ENCODE assay signal across 12 cellular contexts in the genomic region with DNA sequence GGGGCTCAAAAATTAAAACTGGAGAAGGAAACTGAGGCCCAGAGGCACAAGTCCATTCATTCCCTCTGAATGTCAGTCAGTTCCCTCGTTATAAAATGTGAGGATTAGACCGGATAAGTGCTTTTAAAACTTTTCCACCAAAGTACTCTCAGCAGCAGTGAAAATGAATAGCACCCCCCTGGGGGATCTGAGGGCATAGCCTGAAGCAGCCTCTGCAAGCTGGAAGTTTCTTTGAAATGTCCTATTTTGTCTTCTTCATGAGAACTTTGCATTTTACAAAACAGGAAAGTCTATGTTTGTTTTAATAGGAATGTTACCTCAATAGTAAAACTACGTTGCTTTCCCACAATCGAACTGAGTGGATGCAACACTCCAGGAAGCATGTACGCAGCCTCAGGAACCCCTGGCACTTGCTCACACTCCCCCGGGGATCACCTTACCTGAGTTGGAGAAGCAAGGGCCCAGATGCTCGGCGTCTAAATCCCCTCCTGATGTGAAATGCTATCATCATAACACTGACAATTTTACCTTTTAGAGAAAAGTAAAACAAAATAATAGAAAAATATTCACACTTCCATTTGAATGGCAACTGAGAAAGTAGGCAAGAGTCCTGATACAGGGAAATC.
DNase-seq lines count a peak whose midpoint lies in the region; ATAC-seq and TF ChIP-seq lines count a peak whose summit lies in the region.
"Had no signal": no experiment of that assay in that cellular context is flagged by ENCODE, and none has a peak within 500 bp of the region (broad histone marks: within the 10 kb centered on the region; RNA-seq: fewer than 3 reads in every experiment).

No MANE protein-coding gene starts in this region.

- H3K27me3 ChIP-seq in SK-N-SH (ENCODE audit: insufficient read depth) (no peaks in the 10 kb centered on the region), brain microvascular endothelial cell (replicated peaks) (no peaks in the 10 kb centered on the region), thyroid gland (no peaks in the 10 kb centered on the region), psoas muscle (ENCODE audit: insufficient read depth in 3 of 3, low read length in 2 of 3) (no peaks in the 10 kb centered on the region)

- TF ChIP-seq RAD21 in SK-N-SH (IDR thresholded peaks at IDR 0.05; ENCODE audit: low read length) = no peak

- in situ Hi-C loops in brain microvascular endothelial cell (cut with HindIII; ENCODE audit: low pct_ligation_motif_present, low sequenced_read_pairs) = no loop called here

- H3K4me3 ChIP-seq in SK-N-SH (ENCODE audit: low read depth in 2 of 2, low read length in 1 of 2) = no peak overlapping the region
- H3K4me3 ChIP-seq in brain microvascular endothelial cell (ENCODE audit: low read depth, low read length) = no peak overlapping the region
- no peak overlapping the region for H3K4me3 ChIP-seq in thyroid gland (replicated peaks in 1 of 3)
- no peak overlapping the region for H3K4me3 ChIP-seq in psoas muscle

- no peaks in the 10 kb centered on the region; a peak in 1 of 4 replicates for H3K4me1 ChIP-seq in SK-N-SH (ENCODE audit: control insufficient read depth in 1 of 2, insufficient read depth in 2 of 2, low read depth in 1 of 2, low read length in 1 of 2)
- peaks cover 3 to 7% of the 10 kb centered on the region in 2 donors for H3K4me1 ChIP-seq in thyroid gland
- no peaks in the 10 kb centered on the region for H3K4me1 ChIP-seq in psoas muscle

- H3K79me2 ChIP-seq in SK-N-SH (ENCODE audit: insufficient read depth) = no peaks in the 10 kb centered on the region

- no peak overlapping the region for H3K4me2 ChIP-seq in SK-N-SH

- WGBS in SK-N-SH (ENCODE audit: low lambda C conversion rate) = 95% methylated on average over 8 of the region's 8 CpGs
- 52 to 54% methylated on average over 8 of the region's 8 CpGs for WGBS in thyroid gland, 2 donors
- WGBS in psoas muscle, 3 donors = 56 to 62% (median 58%) methylated on average over 8 of the region's 8 CpGs

- H3K27ac ChIP-seq in SK-N-SH (ENCODE audit: low read depth in 2 of 2, low read length in 1 of 2) (no peak overlapping the region), brain microvascular endothelial cell (no peak overlapping the region), thyroid gland (no peak overlapping the region), psoas muscle (no peak overlapping the region)

- no peaks in the 10 kb centered on the region for H4K20me1 ChIP-seq in SK-N-SH (ENCODE audit: insufficient read depth)

- no peaks in the 10 kb centered on the region for H3K9me2 ChIP-seq in SK-N-SH

- CTCF ChIA-PET in SK-N-SH (lab: Yijun Ruan, JAX) = interaction anchor here (0.8 to 1.5 kb wide), 2 partner anchors 11 to 687 kb away, joined by 3 read pairs; no protein-coding TSS in a partner anchor

- TF ChIP-seq CTCF in SK-N-SH (IDR thresholded peaks at IDR 0.05) = 0 out of 2 replicates have a peak, but pooled peaks have one; percentile 9
- peak; percentile 48 for TF ChIP-seq CTCF in brain microvascular endothelial cell (IDR thresholded peaks at IDR 0.05; ENCODE audit: low read depth, low read length, missing control alignments)
- TF ChIP-seq CTCF in thyroid gland (IDR thresholded peaks at IDR 0.05) = peak in 1 of 6 experiments; percentile 29
- no peak for TF ChIP-seq CTCF in psoas muscle (IDR thresholded peaks at IDR 0.05)

- H3K9me3 ChIP-seq in SK-N-SH (no peaks in the 10 kb centered on the region), thyroid gland (no peaks in the 10 kb centered on the region), psoas muscle (no peaks in the 10 kb centered on the region)

- intact Hi-C loops in thyroid gland (cut with DNase I) = no loop called here
- intact Hi-C loops in psoas muscle (cut with DNase I) = no loop called here
- intact Hi-C loops in head of caudate nucleus (cut with DNase I) = no loop called here

- H3F3A ChIP-seq in SK-N-SH (replicated peaks; ENCODE audit: insufficient read depth) = no peaks in the 10 kb centered on the region

- no peak for TF ChIP-seq EP300 in SK-N-SH (IDR thresholded peaks at IDR 0.05; ENCODE audit: borderline replicate concordance in 1 of 2, low read depth in 1 of 2, low read length in 1 of 2)

- POLR2A ChIA-PET in SK-N-SH (lab: Yijun Ruan, JAX) = no interaction called here

- no peak overlapping the region for H3K9ac ChIP-seq in SK-N-SH

- ATAC-seq in SK-N-SH treated with all-trans-retinoic acid at 6 μM for 48 hours = no peak
- no peak for ATAC-seq in GM21723 (IDR thresholded peaks at IDR 0.05; ENCODE audit: unreplicated experiment)
- no peak for ATAC-seq in psoas muscle
- ATAC-seq: activated CD4-positive, CD25-positive, alpha-beta regulatory T cell treated with anti-CD3 and anti-CD28 coated beads, Interleukin-2, amount 50 U/mL, for 24 hours; activated T-cell treated with anti-CD3 and anti-CD28 coated beads, Interleukin-2, amount 50 U/mL, for 72 hours had no signal

- no peak for TF ChIP-seq POLR2A in thyroid gland (IDR thresholded peaks at IDR 0.05)

- no peaks in the 10 kb centered on the region for H3K36me3 ChIP-seq in SK-N-SH (replicated peaks in 1 of 2; ENCODE audit: control insufficient read depth in 1 of 2, insufficient read depth in 2 of 2, low read length in 1 of 2)
- no peaks in the 10 kb centered on the region for H3K36me3 ChIP-seq in brain microvascular endothelial cell (replicated peaks)
- no peaks in the 10 kb centered on the region for H3K36me3 ChIP-seq in thyroid gland
- H3K36me3 ChIP-seq in psoas muscle (ENCODE audit: insufficient read depth in 1 of 2, low read depth in 1 of 2) = no peaks in the 10 kb centered on the region

- DNase-seq in SK-N-SH (no peak), brain microvascular endothelial cell (no peak), left kidney (ENCODE audit: low read depth, low spot score) (peak; percentile 55), thyroid gland (peak; percentile 8 to 10), psoas muscle (no peak), head of caudate nucleus (no peak)
- DNase-seq: activated T-cell treated with anti-CD3 and anti-CD28 coated beads, Interleukin-2, amount 50 U/mL, for 72 hours; anterior cingulate cortex; NCI-H2029 treated with DMSO at 0.1 percent for 48 hours had no signal

- no peak overlapping the region for H2AFZ ChIP-seq in SK-N-SH (ENCODE audit: low read depth)

TF ChIP-seq in SK-N-SH, 30 proteins besides CTCF, POLR2A, EP300 and RAD21 (continues in another document):
- TF ChIP-seq RCOR1 (IDR thresholded peaks at IDR 0.05; ENCODE audit: low read length) = no peak
- TF ChIP-seq, protein P1, sequence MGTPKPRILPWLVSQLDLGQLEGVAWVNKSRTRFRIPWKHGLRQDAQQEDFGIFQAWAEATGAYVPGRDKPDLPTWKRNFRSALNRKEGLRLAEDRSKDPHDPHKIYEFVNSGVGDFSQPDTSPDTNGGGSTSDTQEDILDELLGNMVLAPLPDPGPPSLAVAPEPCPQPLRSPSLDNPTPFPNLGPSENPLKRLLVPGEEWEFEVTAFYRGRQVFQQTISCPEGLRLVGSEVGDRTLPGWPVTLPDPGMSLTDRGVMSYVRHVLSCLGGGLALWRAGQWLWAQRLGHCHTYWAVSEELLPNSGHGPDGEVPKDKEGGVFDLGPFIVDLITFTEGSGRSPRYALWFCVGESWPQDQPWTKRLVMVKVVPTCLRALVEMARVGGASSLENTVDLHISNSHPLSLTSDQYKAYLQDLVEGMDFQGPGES (IDR thresholded peaks at IDR 0.05; ENCODE audit: low read depth, low read length) = no peak
- TF ChIP-seq ELF1 (IDR thresholded peaks at IDR 0.05) = no peak
- TF ChIP-seq, protein P2, sequence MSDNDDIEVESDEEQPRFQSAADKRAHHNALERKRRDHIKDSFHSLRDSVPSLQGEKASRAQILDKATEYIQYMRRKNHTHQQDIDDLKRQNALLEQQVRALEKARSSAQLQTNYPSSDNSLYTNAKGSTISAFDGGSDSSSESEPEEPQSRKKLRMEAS (IDR thresholded peaks at IDR 0.05; ENCODE audit: low read depth) = no peak
- TF ChIP-seq TCF12 (IDR thresholded peaks at IDR 0.05) = no peak
- no peak for TF ChIP-seq TAF1 (IDR thresholded peaks at IDR 0.05; ENCODE audit: borderline replicate concordance, low read depth, low read length)
- no peak for TF ChIP-seq EZH2phosphoT487 (IDR thresholded peaks at IDR 0.05; ENCODE audit: borderline replicate concordance, low read depth)
- no peak for TF ChIP-seq NFIC (IDR thresholded peaks at IDR 0.05; ENCODE audit: borderline replicate concordance)
- no peak for TF ChIP-seq FOXM1 (IDR thresholded peaks at IDR 0.05; ENCODE audit: low read depth)
- no peak for TF ChIP-seq RFX5 (IDR thresholded peaks at IDR 0.05; ENCODE audit: low read length)

TF ChIP-seq in SK-N-SH treated with all-trans-retinoic acid at 6 μM for 48 hours, 23 proteins besides CTCF, POLR2A, EP300 and RAD21 (continues in another document):
- TF ChIP-seq ESRRG (CRISPR knock-in tag; IDR thresholded peaks at IDR 0.05) (no peak), ZNF565 (CRISPR knock-in tag; conservative IDR thresholded peaks at IDR 0.05; ENCODE audit: low read depth) (no peak), OSR1 (CRISPR knock-in tag; IDR thresholded peaks at IDR 0.05) (no peak), GLIS3 (CRISPR knock-in tag; IDR thresholded peaks at IDR 0.05) (no peak), ISL1 (CRISPR knock-in tag; IDR thresholded peaks at IDR 0.05) (no peak), ZNF70 (CRISPR knock-in tag; IDR thresholded peaks at IDR 0.05) (no peak), CSDC2 (CRISPR knock-in tag; IDR thresholded peaks at IDR 0.05) (no peak), ZFP3 (CRISPR knock-in tag; IDR thresholded peaks at IDR 0.05) (no peak)
- TF ChIP-seq, protein P3, sequence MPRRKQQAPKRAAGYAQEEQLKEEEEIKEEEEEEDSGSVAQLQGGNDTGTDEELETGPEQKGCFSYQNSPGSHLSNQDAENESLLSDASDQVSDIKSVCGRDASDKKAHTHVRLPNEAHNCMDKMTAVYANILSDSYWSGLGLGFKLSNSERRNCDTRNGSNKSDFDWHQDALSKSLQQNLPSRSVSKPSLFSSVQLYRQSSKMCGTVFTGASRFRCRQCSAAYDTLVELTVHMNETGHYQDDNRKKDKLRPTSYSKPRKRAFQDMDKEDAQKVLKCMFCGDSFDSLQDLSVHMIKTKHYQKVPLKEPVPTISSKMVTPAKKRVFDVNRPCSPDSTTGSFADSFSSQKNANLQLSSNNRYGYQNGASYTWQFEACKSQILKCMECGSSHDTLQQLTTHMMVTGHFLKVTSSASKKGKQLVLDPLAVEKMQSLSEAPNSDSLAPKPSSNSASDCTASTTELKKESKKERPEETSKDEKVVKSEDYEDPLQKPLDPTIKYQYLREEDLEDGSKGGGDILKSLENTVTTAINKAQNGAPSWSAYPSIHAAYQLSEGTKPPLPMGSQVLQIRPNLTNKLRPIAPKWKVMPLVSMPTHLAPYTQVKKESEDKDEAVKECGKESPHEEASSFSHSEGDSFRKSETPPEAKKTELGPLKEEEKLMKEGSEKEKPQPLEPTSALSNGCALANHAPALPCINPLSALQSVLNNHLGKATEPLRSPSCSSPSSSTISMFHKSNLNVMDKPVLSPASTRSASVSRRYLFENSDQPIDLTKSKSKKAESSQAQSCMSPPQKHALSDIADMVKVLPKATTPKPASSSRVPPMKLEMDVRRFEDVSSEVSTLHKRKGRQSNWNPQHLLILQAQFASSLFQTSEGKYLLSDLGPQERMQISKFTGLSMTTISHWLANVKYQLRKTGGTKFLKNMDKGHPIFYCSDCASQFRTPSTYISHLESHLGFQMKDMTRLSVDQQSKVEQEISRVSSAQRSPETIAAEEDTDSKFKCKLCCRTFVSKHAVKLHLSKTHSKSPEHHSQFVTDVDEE (CRISPR knock-in tag; IDR thresholded peaks at IDR 0.05) = no peak

Comparison
In these comparisons a context has a peak if more than half of its experiments do, and no peak if none do; other contexts are left out.
1. DNase-seq: peak in left kidney (single experiment) and thyroid gland (2 of 2); none in SK-N-SH (single experiment), brain microvascular endothelial cell (single experiment), psoas muscle (0 of 2) and head of caudate nucleus (0 of 42).